Comparison of ENCODE assay signal across 8 cellular contexts in the genomic region with DNA sequence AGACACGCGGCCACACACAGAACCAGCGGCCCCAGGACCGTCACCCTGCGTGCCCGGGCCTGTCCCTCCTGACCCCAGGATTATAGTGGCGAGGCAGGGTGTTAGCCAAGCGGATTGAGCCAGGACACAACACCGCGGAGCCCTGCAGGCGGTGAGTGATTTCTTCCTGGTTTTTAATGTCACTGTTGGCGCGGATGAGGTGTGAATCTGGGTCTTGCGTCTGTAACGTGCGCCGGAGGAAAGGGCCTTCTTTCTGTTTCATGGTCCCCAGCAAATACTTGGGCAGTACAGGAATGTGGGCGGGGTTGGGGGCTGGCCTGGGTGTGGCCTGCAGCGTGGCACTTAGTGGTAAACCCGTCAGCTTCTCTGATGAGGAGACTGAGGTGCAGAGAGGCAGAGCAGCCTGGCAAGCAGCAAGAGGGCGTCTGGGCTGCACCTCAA.
A peak's percentile ranks its signal among the peaks of the same experiment; 100 is the strongest.
DNase-seq lines count a peak whose midpoint lies in the region; ATAC-seq, FAIRE-seq and TF ChIP-seq lines count a peak whose summit lies in the region.
"Not testable (repeated sequence)": the region's sequence is repeated elsewhere in the genome, so short reads cannot be mapped to it uniquely, and the experiment has no call there.

No MANE protein-coding gene starts in this region.

- FAIRE-seq in HTR-8/SVneo (lab: Jason Lieb, UNC): peak; percentile 13
- not testable (repeated sequence) for FAIRE-seq in small intestine (lab: Jason Lieb, UNC)

- peak overlapping the region; percentile 56 for H3K27ac ChIP-seq in WERI-Rb-1
- not testable (repeated sequence) for H3K27ac ChIP-seq in colonic mucosa
- H3K27ac ChIP-seq in small intestine (ENCODE audit: low read depth in 1 of 2, low read length in 1 of 2): peak overlapping the region in 1 of 2 donors; percentile 78

- not testable (repeated sequence) for H3K27me3 ChIP-seq in WERI-Rb-1 (ENCODE audit: insufficient read depth, low read depth, severe bottlenecking); colonic mucosa; small intestine (ENCODE audit: control insufficient read depth in 2 of 2, insufficient read depth in 2 of 2, low read length in 2 of 2)

- ATAC-seq in left colon: peak; percentile 86
- peak; percentile 87 for ATAC-seq in mucosa of descending colon

- DNase-seq in AG20443 (ENCODE audit: low spot score) (peak; percentile 27), WERI-Rb-1 (peak; percentile 77), colonic mucosa (peak; percentile 78), fibroblast of villous mesenchyme (ENCODE audit: low read depth) (peak; percentile 50), left colon (peak; percentile 64 to 67), mucosa of descending colon (peak; percentile 73 to 79 (median 74)), small intestine (peak; percentile 81)
- DNase-seq in HTR-8/SVneo (ENCODE audit: insufficient read length, low spot score): not testable (repeated sequence)

- TF ChIP-seq CTCF in WERI-Rb-1 (IDR thresholded peaks at IDR 0.05; ENCODE audit: low read depth, low read length); colonic mucosa (IDR thresholded peaks at IDR 0.05); fibroblast of villous mesenchyme (IDR thresholded peaks at IDR 0.05; ENCODE audit: insufficient read depth, low read depth, low read length); mucosa of descending colon (IDR thresholded peaks at IDR 0.05): not testable (repeated sequence)

- WGBS in small intestine, 3 donors: 27 to 55% (median 27%) methylated on average over 14 to 21 of the region's 21 CpGs

- H3K9me3 ChIP-seq in WERI-Rb-1 (ENCODE audit: severe bottlenecking); colonic mucosa; mucosa of descending colon; small intestine (ENCODE audit: control insufficient read depth, low read depth): not testable (repeated sequence)

- not testable (repeated sequence) for H3K4me1 ChIP-seq in colonic mucosa; mucosa of descending colon (ENCODE audit: low read depth); small intestine (ENCODE audit: control insufficient read depth in 2 of 2, insufficient read depth in 1 of 2, low read depth in 1 of 2, low read length in 1 of 2)

- H3K9ac ChIP-seq in colonic mucosa (ENCODE audit: low read depth in 2 of 2, low read length in 2 of 2): not testable (repeated sequence)

- 0 out of 2 replicates have a peak overlapping the region, but pooled peaks have one; percentile 6 for H3K4me3 ChIP-seq in WERI-Rb-1 (ENCODE audit: low read depth, low read length)
- H3K4me3 ChIP-seq in colonic mucosa; fibroblast of villous mesenchyme (ENCODE audit: low read depth, low read length); mucosa of descending colon; small intestine (ENCODE audit: low read depth in 1 of 2, low read length in 2 of 2): not testable (repeated sequence)

- not testable (repeated sequence) for H3K36me3 ChIP-seq in WERI-Rb-1; colonic mucosa; mucosa of descending colon (ENCODE audit: low read depth); small intestine (ENCODE audit: control insufficient read depth in 2 of 2, insufficient read depth in 2 of 2, low read length in 2 of 2)

- intact Hi-C loops in colonic mucosa (cut with DNase I); left colon (cut with DNase I, micrococcal nuclease); mucosa of descending colon (cut with DNase I, micrococcal nuclease): not testable (repeated sequence)
